In the genomic region with DNA sequence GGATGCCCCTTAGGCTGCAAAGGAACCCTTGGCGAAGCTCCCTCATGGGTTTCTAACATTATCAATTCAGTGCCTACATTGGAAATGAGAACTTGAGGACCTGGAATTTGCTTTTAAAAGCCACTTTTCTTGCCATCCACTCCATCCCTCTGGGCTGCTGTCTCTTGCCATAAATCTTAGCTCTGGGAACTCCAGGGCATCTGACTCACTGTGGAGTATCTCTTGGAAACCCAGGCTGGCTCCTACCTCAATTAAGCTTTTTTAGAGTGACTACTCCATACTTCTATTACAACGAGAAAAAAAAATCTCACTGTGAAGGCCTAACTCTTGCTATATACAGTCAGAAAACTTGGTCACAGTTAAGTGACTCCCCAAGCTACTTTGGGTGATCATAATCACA, we compare ENCODE assay signal across 17 cellular contexts.
A peak's percentile ranks its signal among the peaks of the same experiment; 100 is the strongest.
DNase-seq lines count a peak whose midpoint lies in the region; ATAC-seq and TF ChIP-seq lines count a peak whose summit lies in the region.
"Had no signal": no experiment of that assay in that cellular context is flagged by ENCODE, and none has a peak within 500 bp of the region (broad histone marks: within the 10 kb centered on the region; RNA-seq: fewer than 3 reads in every experiment).

No MANE protein-coding gene starts in this region.

- TF ChIP-seq CTCF in SK-N-SH (IDR thresholded peaks at IDR 0.05) = no peak

- H3K27ac ChIP-seq in SK-N-SH (ENCODE audit: low read depth in 2 of 2, low read length in 1 of 2) (peak overlapping the region in 1 of 2 experiments; percentile 63; a peak in 2 of 4 replicates), SJCRH30 (no peak overlapping the region)
- H3K27ac ChIP-seq: 22Rv1, PC-9, SK-N-MC had no signal

- H3K4me1 ChIP-seq in SK-N-SH (ENCODE audit: control insufficient read depth in 1 of 2, insufficient read depth in 2 of 2, low read depth in 1 of 2, low read length in 1 of 2) (peaks cover 0 to 5% of the 10 kb centered on the region in 2 experiments; a peak in 2 of 4 replicates), SJCRH30 (0 out of 2 replicates have a peak, but pooled peaks cover 4% of the 10 kb centered on the region)

- H3K9me3 ChIP-seq in SK-N-SH = no peaks in the 10 kb centered on the region
- no peaks in the 10 kb centered on the region for H3K9me3 ChIP-seq in SJCRH30 (replicated peaks)

- no peak overlapping the region for H3K9ac ChIP-seq in SK-N-SH

- ATAC-seq in GM18520 (IDR thresholded peaks at IDR 0.05; ENCODE audit: unreplicated experiment) = no peak

- no peak for TF ChIP-seq RAD21 in SK-N-SH (IDR thresholded peaks at IDR 0.05; ENCODE audit: low read length)

- H3K36me3 ChIP-seq in SK-N-SH (replicated peaks in 1 of 2; ENCODE audit: control insufficient read depth in 1 of 2, insufficient read depth in 2 of 2, low read length in 1 of 2) (no peaks in the 10 kb centered on the region), SJCRH30 (no peaks in the 10 kb centered on the region)

- H3K4me2 ChIP-seq in SK-N-SH = peak overlapping the region; percentile 11; the same call in 1 of the 2 replicates
- H3K4me2 ChIP-seq: PC-9 had no signal

- CTCF ChIA-PET in SK-N-SH (lab: Yijun Ruan, JAX) = no interaction called here

- H3K4me3 ChIP-seq in SK-N-SH (ENCODE audit: low read depth in 2 of 2, low read length in 1 of 2) (no peak overlapping the region), SJCRH30 (no peak overlapping the region)
- H3K4me3 ChIP-seq: PC-9, SK-N-MC had no signal

- peaks cover 3% of the 10 kb centered on the region for H3F3A ChIP-seq in SK-N-SH (replicated peaks; ENCODE audit: insufficient read depth)

- H3K27me3 ChIP-seq in SK-N-SH (ENCODE audit: insufficient read depth) (no peaks in the 10 kb centered on the region), SJCRH30 (no peaks in the 10 kb centered on the region)

- peak; percentile 1 for DNase-seq in A172 (ENCODE audit: low spot score)
- DNase-seq in EL = peak; percentile 55
- no peak for DNase-seq in SK-N-SH
- DNase-seq in islet precursor cell = peak; percentile 77
- DNase-seq in HK-2 (ENCODE audit: unreplicated experiment) = no peak
- DNase-seq in SJCRH30 = no peak
- DNase-seq in DMS 273 treated with DMSO at 0.1 percent for 48 hours (lab: John Stamatoyannopoulos, UW) = no peak
- DNase-seq: Calu3; CD4-positive, alpha-beta T cell; H9; IMR-90; NCI-H2029; NCI-H69; PC-9 had no signal

- no peaks in the 10 kb centered on the region for H3K79me2 ChIP-seq in SK-N-SH (ENCODE audit: insufficient read depth)

- no peak overlapping the region for H2AFZ ChIP-seq in SK-N-SH (ENCODE audit: low read depth)
- H2AFZ ChIP-seq: PC-9 had no signal

- no peaks in the 10 kb centered on the region for H3K9me2 ChIP-seq in SK-N-SH

- TF ChIP-seq EP300 in SK-N-SH (IDR thresholded peaks at IDR 0.05; ENCODE audit: borderline replicate concordance in 1 of 2, low read depth in 1 of 2, low read length in 1 of 2) = 0 out of 4 replicates have a peak, but pooled peaks of 1 of the 2 experiments have one; percentile 45

- H4K20me1 ChIP-seq in SK-N-SH (ENCODE audit: insufficient read depth) = no peaks in the 10 kb centered on the region

- POLR2A ChIA-PET in SK-N-SH (lab: Yijun Ruan, JAX) = no interaction called here

- 53% methylated on average over 2 of the region's 2 CpGs for WGBS in SK-N-SH (ENCODE audit: low lambda C conversion rate)

TF ChIP-seq in SK-N-SH, 30 proteins besides CTCF, POLR2A, EP300 and RAD21:
- peak; percentile 33; the same call in 1 of the 2 replicates for TF ChIP-seq TEAD4 (IDR thresholded peaks at IDR 0.05; ENCODE audit: borderline replicate concordance, insufficient read depth)
- TF ChIP-seq, protein P1, sequence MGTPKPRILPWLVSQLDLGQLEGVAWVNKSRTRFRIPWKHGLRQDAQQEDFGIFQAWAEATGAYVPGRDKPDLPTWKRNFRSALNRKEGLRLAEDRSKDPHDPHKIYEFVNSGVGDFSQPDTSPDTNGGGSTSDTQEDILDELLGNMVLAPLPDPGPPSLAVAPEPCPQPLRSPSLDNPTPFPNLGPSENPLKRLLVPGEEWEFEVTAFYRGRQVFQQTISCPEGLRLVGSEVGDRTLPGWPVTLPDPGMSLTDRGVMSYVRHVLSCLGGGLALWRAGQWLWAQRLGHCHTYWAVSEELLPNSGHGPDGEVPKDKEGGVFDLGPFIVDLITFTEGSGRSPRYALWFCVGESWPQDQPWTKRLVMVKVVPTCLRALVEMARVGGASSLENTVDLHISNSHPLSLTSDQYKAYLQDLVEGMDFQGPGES (IDR thresholded peaks at IDR 0.05; ENCODE audit: low read depth, low read length) = no peak
- TF ChIP-seq TAF1 (IDR thresholded peaks at IDR 0.05; ENCODE audit: borderline replicate concordance, low read depth, low read length) = no peak
- TF ChIP-seq YY1 (IDR thresholded peaks at IDR 0.05; ENCODE audit: low read depth) = no peak
- TF ChIP-seq MXI1 (IDR thresholded peaks at IDR 0.05; ENCODE audit: low read depth, low read length) = no peak
- no peak for TF ChIP-seq RCOR1 (IDR thresholded peaks at IDR 0.05; ENCODE audit: low read length)
- no peak for TF ChIP-seq SIN3A (IDR thresholded peaks at IDR 0.05; ENCODE audit: borderline replicate concordance, low read depth, low read length)
- TF ChIP-seq FOXJ3 (CRISPR knock-in tag; IDR thresholded peaks at IDR 0.05) = no peak
- TF ChIP-seq, protein P2, sequence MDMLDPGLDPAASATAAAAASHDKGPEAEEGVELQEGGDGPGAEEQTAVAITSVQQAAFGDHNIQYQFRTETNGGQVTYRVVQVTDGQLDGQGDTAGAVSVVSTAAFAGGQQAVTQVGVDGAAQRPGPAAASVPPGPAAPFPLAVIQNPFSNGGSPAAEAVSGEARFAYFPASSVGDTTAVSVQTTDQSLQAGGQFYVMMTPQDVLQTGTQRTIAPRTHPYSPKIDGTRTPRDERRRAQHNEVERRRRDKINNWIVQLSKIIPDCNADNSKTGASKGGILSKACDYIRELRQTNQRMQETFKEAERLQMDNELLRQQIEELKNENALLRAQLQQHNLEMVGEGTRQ (IDR thresholded peaks at IDR 0.05; ENCODE audit: borderline replicate concordance, low read depth, low read length) = no peak
- no peak for TF ChIP-seq EZH2phosphoT487 (IDR thresholded peaks at IDR 0.05; ENCODE audit: borderline replicate concordance, low read depth)
- peak; percentile 65 for TF ChIP-seq TCF12 (IDR thresholded peaks at IDR 0.05)
- TF ChIP-seq NFIC (IDR thresholded peaks at IDR 0.05; ENCODE audit: borderline replicate concordance) = peak; percentile 49; the same call in 1 of the 2 replicates
- peak; percentile 60; the same call in 1 of the 2 replicates for TF ChIP-seq FOSL2 (IDR thresholded peaks at IDR 0.05; ENCODE audit: borderline replicate concordance, low read depth)
- no peak for TF ChIP-seq POLR2AphosphoS5 (IDR thresholded peaks at IDR 0.05; ENCODE audit: low read depth, low read length)
- TF ChIP-seq JUND (IDR thresholded peaks at IDR 0.05) = peak; percentile 60
- TF ChIP-seq, protein P3, sequence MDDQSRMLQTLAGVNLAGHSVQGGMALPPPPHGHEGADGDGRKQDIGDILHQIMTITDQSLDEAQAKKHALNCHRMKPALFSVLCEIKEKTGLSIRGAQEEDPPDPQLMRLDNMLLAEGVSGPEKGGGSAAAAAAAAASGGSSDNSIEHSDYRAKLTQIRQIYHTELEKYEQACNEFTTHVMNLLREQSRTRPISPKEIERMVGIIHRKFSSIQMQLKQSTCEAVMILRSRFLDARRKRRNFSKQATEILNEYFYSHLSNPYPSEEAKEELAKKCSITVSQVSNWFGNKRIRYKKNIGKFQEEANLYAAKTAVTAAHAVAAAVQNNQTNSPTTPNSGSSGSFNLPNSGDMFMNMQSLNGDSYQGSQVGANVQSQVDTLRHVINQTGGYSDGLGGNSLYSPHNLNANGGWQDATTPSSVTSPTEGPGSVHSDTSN (IDR thresholded peaks at IDR 0.05) = peak; percentile 88
- TF ChIP-seq, protein P4, sequence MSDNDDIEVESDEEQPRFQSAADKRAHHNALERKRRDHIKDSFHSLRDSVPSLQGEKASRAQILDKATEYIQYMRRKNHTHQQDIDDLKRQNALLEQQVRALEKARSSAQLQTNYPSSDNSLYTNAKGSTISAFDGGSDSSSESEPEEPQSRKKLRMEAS (IDR thresholded peaks at IDR 0.05; ENCODE audit: low read depth) = no peak
- TF ChIP-seq SMC3 (IDR thresholded peaks at IDR 0.05; ENCODE audit: low read depth, low read length) = no peak
- TF ChIP-seq, protein P5, sequence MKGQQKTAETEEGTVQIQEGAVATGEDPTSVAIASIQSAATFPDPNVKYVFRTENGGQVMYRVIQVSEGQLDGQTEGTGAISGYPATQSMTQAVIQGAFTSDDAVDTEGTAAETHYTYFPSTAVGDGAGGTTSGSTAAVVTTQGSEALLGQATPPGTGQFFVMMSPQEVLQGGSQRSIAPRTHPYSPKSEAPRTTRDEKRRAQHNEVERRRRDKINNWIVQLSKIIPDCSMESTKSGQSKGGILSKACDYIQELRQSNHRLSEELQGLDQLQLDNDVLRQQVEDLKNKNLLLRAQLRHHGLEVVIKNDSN (IDR thresholded peaks at IDR 0.05; ENCODE audit: borderline replicate concordance, low read depth) = no peak

Comparison
In these comparisons a context has a peak if more than half of its experiments do, and no peak if none do; other contexts are left out.
1. DNase-seq: peak in A172 (single experiment), EL (single experiment) and islet precursor cell (single experiment); none in SK-N-SH (single experiment), HK-2 (single experiment), SJCRH30 (0 of 2) and DMS 273 treated with DMSO at 0.1 percent for 48 hours (single experiment).